16 cellular contexts compared by ENCODE assay signal in genomic region chr18:79384834-79385233, GRCh38.
"Had no signal": no experiment of that assay in that cellular context is flagged by ENCODE, and none has a peak within 500 bp of the region (broad histone marks: within the 10 kb centered on the region; RNA-seq: fewer than 3 reads in every experiment).

No MANE protein-coding gene starts in this region.

- DNase-seq: effector CD4-positive, alpha-beta T cell; foreskin melanocyte; hypothalamus; left cardiac atrium; left ventricle myocardium inferior; lower lobe of right lung; mesenchymal stem cell; naive B cell; stimulated activated CD4-positive, alpha-beta T cell treated with anti-CD3 and anti-CD28 coated beads, Interleukin-2, amount 100 ng/mL, for 24 hours; stimulated activated CD4-positive, alpha-beta T cell treated with anti-CD3 and anti-CD28 coated beads, Interleukin-4, amount 100 ng/mL, for 4 hours; stimulated activated naive CD4-positive, alpha-beta T cell; stomach; substantia nigra; trophoblast cell had no signal

- H3K27me3 ChIP-seq: colonic mucosa had no signal

- H3K9me3 ChIP-seq: colonic mucosa, left ventricle myocardium inferior, lower lobe of right lung, stomach had no signal

- H3K4me1 ChIP-seq: colonic mucosa, left ventricle myocardium inferior, lower lobe of right lung had no signal

- H3K4me3 ChIP-seq: colonic mucosa, left ventricle myocardium inferior, lower lobe of right lung, stomach had no signal

- H3K36me3 ChIP-seq: colonic mucosa, left ventricle myocardium inferior, lower lobe of right lung had no signal

- H3K27ac ChIP-seq: colonic mucosa, left ventricle myocardium inferior, lower lobe of right lung, stomach had no signal

- ATAC-seq: left cardiac atrium, lower lobe of right lung, sciatic nerve had no signal
